8 cellular contexts compared by ENCODE assay signal in the genomic region with DNA sequence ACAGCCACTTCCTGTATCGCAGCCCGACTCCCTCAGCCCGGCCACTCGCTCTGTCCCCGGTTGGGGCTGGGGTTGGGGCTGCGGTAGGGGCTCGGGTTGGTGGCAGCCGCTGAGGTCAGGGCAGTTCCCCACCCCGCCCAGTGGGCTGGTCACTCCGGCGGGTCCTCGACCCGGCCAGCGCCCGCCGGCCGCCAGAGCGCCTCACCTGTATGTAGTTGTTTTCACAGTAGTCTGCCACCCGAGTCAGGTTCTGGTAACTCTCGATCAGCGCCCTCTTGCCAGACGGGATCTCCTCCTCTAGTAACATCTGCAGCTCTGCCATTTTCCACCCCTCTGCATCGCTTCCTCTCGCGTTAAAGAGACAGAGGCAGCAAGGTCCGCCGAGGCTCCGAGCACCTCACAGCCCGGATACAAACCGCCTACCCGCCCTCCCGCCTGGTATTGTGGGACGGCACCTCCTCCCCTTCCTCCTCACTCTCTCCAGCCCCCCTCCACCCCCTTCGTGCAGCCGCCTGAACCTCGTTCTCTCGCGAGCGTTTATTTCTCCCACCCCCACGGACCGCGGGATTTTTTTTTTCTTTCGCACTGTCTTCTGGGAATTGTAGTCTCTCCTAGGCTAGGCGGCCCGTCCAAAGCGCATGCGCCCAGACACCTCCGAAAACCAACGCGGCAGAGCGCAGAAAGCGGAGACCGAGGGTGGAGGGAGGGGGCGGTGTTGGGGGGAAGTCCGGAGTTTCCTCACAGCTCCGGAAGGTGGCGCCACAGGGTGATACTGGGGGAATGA. TPM values are rescaled to one million over a fixed set of nuclear protein-coding genes. Genes with fewer than 3 reads are reported as not detected.
DNase-seq lines count a peak whose midpoint lies in the region; ATAC-seq and TF ChIP-seq lines count a peak whose summit lies in the region.

TSS of gene ABI1 (minus strand) at position 417 of the 784 bp plus-strand sequence. CDS start at position 322, 95 bp downstream.

- H3K36me3 ChIP-seq in esophagus squamous epithelium, result no peaks in the 10 kb centered on the region

- H3K9me3 ChIP-seq in esophagus squamous epithelium, result no peaks in the 10 kb centered on the region

- H3K9me3 Mint-ChIP-seq in activated T-helper 1 cell treated with anti-CD3 and anti-CD28 coated beads, Interleukin-12 subunit alpha, Interleukin-12 subunit beta, Interleukin-2, Interleukin-4 antibody, amounts not matched to agents 30 ng/mL and 10 ng/mL and 1 ng/mL, durations not matched to agents 14 hours and 24 hours and 36 hours, result no peaks in the 10 kb centered on the region

- peak within 1 kb of the TSS; percentile 100 for H3K27ac Mint-ChIP-seq in activated T-helper 1 cell treated with anti-CD3 and anti-CD28 coated beads, Interleukin-12 subunit alpha, Interleukin-12 subunit beta, Interleukin-2, Interleukin-4 antibody, amounts not matched to agents 30 ng/mL and 10 ng/mL and 1 ng/mL, durations not matched to agents 14 hours and 24 hours and 36 hours

- H3K27ac ChIP-seq in esophagus squamous epithelium, result peak within 1 kb of the TSS; percentile 97 to 99 (median 98)

- H3K4me3 Mint-ChIP-seq in activated T-helper 1 cell treated with anti-CD3 and anti-CD28 coated beads, Interleukin-12 subunit alpha, Interleukin-12 subunit beta, Interleukin-2, Interleukin-4 antibody, amounts not matched to agents 30 ng/mL and 10 ng/mL and 1 ng/mL, durations not matched to agents 14 hours and 24 hours and 36 hours, result peak within 1 kb of the TSS; percentile 97

- H3K27me3 ChIP-seq in esophagus squamous epithelium, result no peaks in the 10 kb centered on the region

- peak in 4 of 6 experiments; percentile 42 to 88 (median 64) for TF ChIP-seq CTCF in esophagus squamous epithelium (IDR thresholded peaks at IDR 0.05)

- H3K36me3 Mint-ChIP-seq in activated T-helper 1 cell treated with anti-CD3 and anti-CD28 coated beads, Interleukin-12 subunit alpha, Interleukin-12 subunit beta, Interleukin-2, Interleukin-4 antibody, amounts not matched to agents 30 ng/mL and 10 ng/mL and 1 ng/mL, durations not matched to agents 14 hours and 24 hours and 36 hours (ENCODE audit: low read depth), result peaks cover 4% of the 10 kb centered on the region

- peaks cover 9 to 53% (median 17%) of the 10 kb centered on the region in 3 donors for H3K4me1 ChIP-seq in esophagus squamous epithelium

- H3K4me3 ChIP-seq in esophagus squamous epithelium, result peak within 1 kb of the TSS; percentile 62 to 94 (median 80)

- ATAC-seq in GM21825 (IDR thresholded peaks at IDR 0.05; ENCODE audit: unreplicated experiment), result peak; percentile 62

- WGBS in esophagus squamous epithelium, 2 donors, result 1% methylated on average over 25 to 41 of the region's 57 CpGs

- intact Hi-C loops in activated T-helper 1 cell treated with anti-CD3 and anti-CD28 coated beads, Interleukin-12 subunit alpha, Interleukin-12 subunit beta, Interleukin-2, Interleukin-4 antibody, amounts not matched to agents 30 ng/mL and 10 ng/mL and 1 ng/mL, durations not matched to agents 14 hours and 24 hours and 36 hours (cut with micrococcal nuclease), result loop anchor here (1.0 to 10.0 kb wide), 16 partner anchors 9 to 1672 kb away; partner anchors contain the start of genes PDSS1, RAB18, WAC and YME1L1
- intact Hi-C loops in esophagus squamous epithelium (cut with DNase I), result no loop called here

- peaks cover 15% of the 10 kb centered on the region for H3K27me3 Mint-ChIP-seq in activated T-helper 1 cell treated with anti-CD3 and anti-CD28 coated beads, Interleukin-12 subunit alpha, Interleukin-12 subunit beta, Interleukin-2, Interleukin-4 antibody, amounts not matched to agents 30 ng/mL and 10 ng/mL and 1 ng/mL, durations not matched to agents 14 hours and 24 hours and 36 hours (ENCODE audit: insufficient read depth)

- H3K4me1 Mint-ChIP-seq in activated T-helper 1 cell treated with anti-CD3 and anti-CD28 coated beads, Interleukin-12 subunit alpha, Interleukin-12 subunit beta, Interleukin-2, Interleukin-4 antibody, amounts not matched to agents 30 ng/mL and 10 ng/mL and 1 ng/mL, durations not matched to agents 14 hours and 24 hours and 36 hours (ENCODE audit: low read depth), result peaks cover 39% of the 10 kb centered on the region

- peak in 3 of 4 donors; percentile 98 to 99 (median 98) for TF ChIP-seq POLR2A in esophagus squamous epithelium (IDR thresholded peaks at IDR 0.05)

- DNase-seq in Daoy (ENCODE audit: low read depth) (peak; percentile 96), Kasumi-1 (lab: John Stamatoyannopoulos, UW) (peak; percentile 100), RPMI7951 (ENCODE audit: low read depth) (peak; percentile 99), esophagus squamous epithelium (lab: John Stamatoyannopoulos, UW) (peak; percentile 96), myocyte (ENCODE audit: low read depth) (peak; percentile 99)
- peak; percentile 97 for DNase-seq in activated T-helper 1 cell treated with anti-CD3 and anti-CD28 coated beads, Interleukin-12 subunit alpha, Interleukin-12 subunit beta, Interleukin-2, Interleukin-4 antibody, amounts not matched to agents 30 ng/mL and 10 ng/mL and 1 ng/mL, durations not matched to agents 14 hours and 24 hours and 36 hours (ENCODE audit: low spot score)
- peak; percentile 90 to 97 for DNase-seq in stimulated activated CD8-positive, alpha-beta memory T cell treated with anti-CD3 and anti-CD28 coated beads, Interleukin-7, amount 100 ng/mL, for 48 hours (ENCODE audit: extremely low read depth in 1 of 2, low read depth in 1 of 2)

RNA-seq across cellular contexts. Expression of gene ABI1, which starts in this region (rescaled TPM):
- 31.2 and 34.4 TPM in 2 replicates for total RNA-seq in Daoy (2014; rRNA removed; shearing (Covaris generic))
- total RNA-seq in RPMI7951 (2014; rRNA removed; shearing (Covaris generic)), result 69.0 and 70.9 TPM in 2 replicates
- 66.6 and 68.0 TPM in 2 replicates for total RNA-seq in activated T-helper 1 cell treated with anti-CD3 and anti-CD28 coated beads, Interleukin-12 subunit alpha, Interleukin-12 subunit beta, Interleukin-2, Interleukin-4 antibody, amounts not matched to agents 30 ng/mL and 10 ng/mL and 1 ng/mL, durations not matched to agents 14 hours and 24 hours and 36 hours
- total RNA-seq in esophagus squamous epithelium (10 to 100 TPM; 51.4 to 67.1 (median 63.3) TPM), myocyte (43.1 and 62.9 TPM in 2 replicates)
- polyA plus RNA-seq in myocyte (2012), result 28.9 TPM

Comparison
In these comparisons a context has a peak if more than half of its experiments do, and no peak if none do; other contexts are left out.
1. Peak in every context shown above with its lines: DNase-seq, ATAC-seq, H3K4me3 ChIP-seq and H3K27ac ChIP-seq.